In genomic region chr6:32609731-32610640, GRCh38 we compare ENCODE assay signal across 8 cellular contexts. TPM values are rescaled to one million over a fixed set of nuclear protein-coding genes. Genes with fewer than 3 reads are reported as not detected.
DNase-seq lines count a peak whose midpoint lies in the region; ATAC-seq, FAIRE-seq and TF ChIP-seq lines count a peak whose summit lies in the region.

No MANE protein-coding gene starts in this region.

- peaks cover 0 to 3% (median 0%) of the 10 kb centered on the region in 12 donors for H3K4me1 ChIP-seq in heart left ventricle
- H3K4me1 ChIP-seq in psoas muscle: no peaks in the 10 kb centered on the region

- H3K9me3 Mint-ChIP-seq in activated naive CD8-positive, alpha-beta T cell treated with anti-CD3 and anti-CD28 coated beads, Interleukin-2, amount 10 ng/mL, durations not matched to agents 7 days and 5 days: no peaks in the 10 kb centered on the region

- no peak overlapping the region for H3K4me3 Mint-ChIP-seq in activated naive CD8-positive, alpha-beta T cell treated with anti-CD3 and anti-CD28 coated beads, Interleukin-2, amount 10 ng/mL, durations not matched to agents 7 days and 5 days

- peaks cover 3% of the 10 kb centered on the region for H3K27me3 Mint-ChIP-seq in activated naive CD8-positive, alpha-beta T cell treated with anti-CD3 and anti-CD28 coated beads, Interleukin-2, amount 10 ng/mL, durations not matched to agents 7 days and 5 days

- peak; percentile 93 for DNase-seq in DMS53 (lab: John Stamatoyannopoulos, UW)
- peak; percentile 91 for DNase-seq in RCC 7860 (ENCODE audit: low spot score)
- DNase-seq in activated naive CD8-positive, alpha-beta T cell treated with anti-CD3 and anti-CD28 coated beads, Interleukin-2, amount 10 ng/mL, durations not matched to agents 7 days and 5 days: no peak
- peak in 3 of 5 donors; percentile 52 to 69 (median 63) for DNase-seq in heart left ventricle
- peak in 1 of 2 donors; percentile 16 for DNase-seq in psoas muscle
- no peak for DNase-seq in NCI-H510A (lab: John Stamatoyannopoulos, UW)

- 11 to 21% (median 16%) methylated on average over 8 of the region's 8 CpGs for WGBS in heart left ventricle, 4 donors
- 9 to 17% (median 14%) methylated on average over 8 of the region's 8 CpGs for WGBS in psoas muscle, 3 donors

- H3K27ac ChIP-seq in heart left ventricle (peak overlapping the region; percentile 31 to 94 (median 78)), psoas muscle (peak overlapping the region; percentile 36)

- FAIRE-seq in RCC 7860 (lab: Jason Lieb, UNC): peak; percentile 91

- no peak overlapping the region for H3K27ac Mint-ChIP-seq in activated naive CD8-positive, alpha-beta T cell treated with anti-CD3 and anti-CD28 coated beads, Interleukin-2, amount 10 ng/mL, durations not matched to agents 7 days and 5 days

- H3K27me3 ChIP-seq in heart left ventricle (no peaks in the 10 kb centered on the region), psoas muscle (ENCODE audit: insufficient read depth in 3 of 3, low read length in 2 of 3) (no peaks in the 10 kb centered on the region)

- intact Hi-C loops in heart left ventricle (cut with DNase I): no loop called here
- intact Hi-C loops in psoas muscle (cut with DNase I): no loop called here

- ATAC-seq in GM19438 (IDR thresholded peaks at IDR 0.05; ENCODE audit: low read depth, unreplicated experiment) (peak; percentile 71), HG03442 (IDR thresholded peaks at IDR 0.05; ENCODE audit: unreplicated experiment) (peak; percentile 84), heart left ventricle (peak; percentile 90 to 99 (median 98)), psoas muscle (peak; percentile 72 to 97 (median 88))
- peak; percentile 100 for ATAC-seq in activated naive CD8-positive, alpha-beta T cell treated with anti-CD3 and anti-CD28 coated beads, Interleukin-2, amount 10 ng/mL, durations not matched to agents 7 days and 5 days (ENCODE audit: low read depth)

- TF ChIP-seq CTCF in heart left ventricle (IDR thresholded peaks at IDR 0.05): no peak
- no peak for TF ChIP-seq CTCF in psoas muscle (IDR thresholded peaks at IDR 0.05)

- H3K9me3 ChIP-seq in heart left ventricle (no peaks in the 10 kb centered on the region), psoas muscle (no peaks in the 10 kb centered on the region)

- no peaks in the 10 kb centered on the region for H3K36me3 ChIP-seq in heart left ventricle
- H3K36me3 ChIP-seq in psoas muscle (ENCODE audit: insufficient read depth in 1 of 2, low read depth in 1 of 2): no peaks in the 10 kb centered on the region

- POLR2A ChIA-PET in activated naive CD8-positive, alpha-beta T cell treated with anti-CD3 and anti-CD28 coated beads, Interleukin-2, amount 10 ng/mL, durations not matched to agents 7 days and 5 days (lab: Charles Lee): interaction anchor here (0.9 to 1.0 kb wide), 2 partner anchors 13 to 178 kb away, joined by 3 to 5 read pairs; no protein-coding TSS in a partner anchor

- peaks cover 4% of the 10 kb centered on the region for H3K36me3 Mint-ChIP-seq in activated naive CD8-positive, alpha-beta T cell treated with anti-CD3 and anti-CD28 coated beads, Interleukin-2, amount 10 ng/mL, durations not matched to agents 7 days and 5 days

- no peaks in the 10 kb centered on the region for H3K4me1 Mint-ChIP-seq in activated naive CD8-positive, alpha-beta T cell treated with anti-CD3 and anti-CD28 coated beads, Interleukin-2, amount 10 ng/mL, durations not matched to agents 7 days and 5 days

- H3K4me3 ChIP-seq in heart left ventricle (peak overlapping the region in 1 of 12 donors; percentile 30), psoas muscle (no peak overlapping the region)

- no peak for TF ChIP-seq POLR2A in heart left ventricle (IDR thresholded peaks at IDR 0.05)

RNA-seq across cellular contexts. Expression of gene HLA-DRB1, which starts 20.3 kb away (rescaled TPM):
- 10 to 100 TPM; 11.8 to 12.1 TPM for total RNA-seq in activated naive CD8-positive, alpha-beta T cell treated with anti-CD3 and anti-CD28 coated beads, Interleukin-2, amount 10 ng/mL, durations not matched to agents 7 days and 5 days
- total RNA-seq in heart left ventricle (100 to 1,000 TPM in 3 of 9 donors, 10 to 100 TPM in 6; 12.3 to 404 (median 86.3) TPM), psoas muscle (10 to 100 TPM; 16.9 to 49.4 (median 29.8) TPM)
- polyA plus RNA-seq in heart left ventricle (10 to 100 TPM; 32.3 to 76.3 TPM), psoas muscle (10 to 100 TPM; 13.2 to 32.6 (median 20.5) TPM)

RNA-seq across cellular contexts. Expression of gene HLA-DQA1, which starts 27.2 kb away (rescaled TPM):
- 1 to 10 TPM; 3.9 to 4.6 TPM for total RNA-seq in activated naive CD8-positive, alpha-beta T cell treated with anti-CD3 and anti-CD28 coated beads, Interleukin-2, amount 10 ng/mL, durations not matched to agents 7 days and 5 days
- total RNA-seq in heart left ventricle (100 to 1,000 TPM in 1 of 9 donors, 10 to 100 TPM in 5, 1 to 10 TPM in 2, not detected in 1; 1.2 to 154 (median 14.1) TPM), psoas muscle (1 to 10 TPM; 1.3 to 7.8 (median 6.2) TPM)
- polyA plus RNA-seq in heart left ventricle (1 to 10 TPM; 5.3 to 8.7 TPM), psoas muscle (1 to 10 TPM; 5.9 to 7.8 (median 5.9) TPM)

RNA-seq across cellular contexts. Expression of gene HLA-DQB1, which starts 56.5 kb away (rescaled TPM):
- total RNA-seq in activated naive CD8-positive, alpha-beta T cell treated with anti-CD3 and anti-CD28 coated beads, Interleukin-2, amount 10 ng/mL, durations not matched to agents 7 days and 5 days: 10 to 100 TPM; 16.5 to 19.0 TPM
- 10 to 100 TPM in 6 of 9 donors, 1 to 10 TPM in 2, under 1 TPM in 1; 0.38 to 86.5 (median 14.9) TPM for total RNA-seq in heart left ventricle
- polyA plus RNA-seq in heart left ventricle: 10 to 100 TPM; 15.4 to 28.9 TPM
- 1 to 10 TPM; 2.9 to 5.4 (median 4.2) TPM for total RNA-seq in psoas muscle
- polyA plus RNA-seq in psoas muscle: 10 to 100 TPM in 1 of 3 donors, 1 to 10 TPM in 2; 8.2 to 10.8 (median 8.6) TPM

Comparison
In these comparisons a context has a peak if more than half of its experiments do, and no peak if none do; other contexts are left out.
1. DNase-seq: peak in DMS53 (single experiment), RCC 7860 (single experiment) and heart left ventricle (3 of 5); none in activated naive CD8-positive, alpha-beta T cell treated with anti-CD3 and anti-CD28 coated beads, Interleukin-2, amount 10 ng/mL, durations not matched to agents 7 days and 5 days (single experiment) and NCI-H510A (single experiment).
2. Peak in every context shown above with its lines, with median percentiles within 50 percentile points of each other: ATAC-seq.